Comparison of ENCODE assay signal across 16 cellular contexts in genomic region chr17:21249911-21250703, GRCh38. TPM values are rescaled to one million over a fixed set of nuclear protein-coding genes. Genes with fewer than 3 reads are reported as not detected.
DNase-seq lines count a peak whose midpoint lies in the region; ATAC-seq, FAIRE-seq and TF ChIP-seq lines count a peak whose summit lies in the region.
"Had no signal": no experiment of that assay in that cellular context is flagged by ENCODE, and none has a peak within 500 bp of the region (broad histone marks: within the 10 kb centered on the region; RNA-seq: fewer than 3 reads in every experiment).

No MANE protein-coding gene starts in this region.

- H3K4me3 ChIP-seq in CD4-positive, CD25-positive, alpha-beta regulatory T cell (ENCODE audit: low read depth, low read length) = no peak overlapping the region
- H3K4me3 ChIP-seq in H7 (ENCODE audit: insufficient read depth, low read depth, low read length) (no peak overlapping the region), bronchial epithelial cell (ENCODE audit: low read depth, low read length) (no peak overlapping the region), Caco-2 (ENCODE audit: low read depth, low read length) (no peak overlapping the region)
- H3K4me3 ChIP-seq: pancreas, stomach had no signal

- intact Hi-C loops in Caco-2 (cut with micrococcal nuclease; ENCODE audit: unreplicated experiment) = no loop called here

- DNase-seq in CD4-positive, CD25-positive, alpha-beta regulatory T cell = no peak
- DNase-seq in H7 (peak; percentile 63), bronchial epithelial cell (ENCODE audit: low read depth) (peak; percentile 26), neural crest cell (ENCODE audit: low read depth, low spot score) (no peak), Caco-2 (no peak)
- no peak for DNase-seq in activated CD4-positive, CD25-positive, alpha-beta regulatory T cell (lab: John Stamatoyannopoulos, UW)
- DNase-seq: activated naive CD4-positive, alpha-beta T cell treated with anti-CD3 and anti-CD28 coated beads, Interleukin-2, amount 50 U/mL, for 16 hours; caudate nucleus; mesendoderm; NCI-H1417; stomach had no signal

- H3K9me3 Mint-ChIP-seq in CD4-positive, CD25-positive, alpha-beta regulatory T cell = no peaks in the 10 kb centered on the region
- H3K9me3 Mint-ChIP-seq in neural crest cell = no peaks in the 10 kb centered on the region
- H3K9me3 Mint-ChIP-seq in Caco-2 (ENCODE audit: unreplicated experiment) = no peaks in the 10 kb centered on the region

- POLR2A ChIA-PET in Caco-2 (lab: Charles Lee) = interaction anchor here (1.2 kb wide), 1 partner anchor 207 kb away, joined by 4 read pairs; the partner anchor contains the start of gene USP22

- TF ChIP-seq CTCF in bronchial epithelial cell (IDR thresholded peaks at IDR 0.05; ENCODE audit: insufficient read depth, low read length, severe bottlenecking) (no peak), neural crest cell (conservative IDR thresholded peaks at IDR 0.05) (no peak), Caco-2 (IDR thresholded peaks at IDR 0.05; ENCODE audit: insufficient read depth in 1 of 2, low read depth in 1 of 2, low read length in 1 of 2, severe bottlenecking in 1 of 2, unreplicated experiment in 1 of 2) (no peak)

- BruUV-seq in Caco-2 (replicated peaks; lab: Mats Ljungman, UMichigan) = no TSS peak

- H3K9me3 ChIP-seq in CD4-positive, CD25-positive, alpha-beta regulatory T cell (ENCODE audit: control insufficient read depth in 2 of 2, low read length in 2 of 2) = no peaks in the 10 kb centered on the region
- H3K9me3 ChIP-seq in Caco-2 = no peaks in the 10 kb centered on the region
- H3K9me3 ChIP-seq: pancreas, stomach had no signal

- peaks cover 9% of the 10 kb centered on the region for H3K27me3 Mint-ChIP-seq in CD4-positive, CD25-positive, alpha-beta regulatory T cell
- peaks cover 5% of the 10 kb centered on the region for H3K27me3 Mint-ChIP-seq in neural crest cell (ENCODE audit: low read depth)
- H3K27me3 Mint-ChIP-seq in Caco-2 (ENCODE audit: insufficient read depth, unreplicated experiment) = no peaks in the 10 kb centered on the region

- ATAC-seq in CD4-positive, CD25-positive, alpha-beta regulatory T cell (ENCODE audit: low read depth in 2 of 2) = no peak
- ATAC-seq in SK-N-SH treated with all-trans-retinoic acid at 6 μM for 48 hours = no peak
- no peak for ATAC-seq in activated CD4-positive, CD25-positive, alpha-beta regulatory T cell treated with anti-CD3 and anti-CD28 coated beads, Interleukin-2, amount 50 U/mL, for 24 hours
- ATAC-seq: HCT116, pancreas had no signal

- CTCF ChIA-PET in Caco-2 (lab: Charles Lee) = no interaction called here

- H3K27me3 ChIP-seq in CD4-positive, CD25-positive, alpha-beta regulatory T cell (ENCODE audit: control insufficient read depth, insufficient read depth, low read length) = no peaks in the 10 kb centered on the region
- H3K27me3 ChIP-seq in H7 (ENCODE audit: control insufficient read depth, insufficient read depth, low read length) (peaks cover 1% of the 10 kb centered on the region; the same call in 1 of the 2 replicates), bronchial epithelial cell (ENCODE audit: control insufficient read depth, insufficient read depth, low read length) (no peaks in the 10 kb centered on the region), Caco-2 (replicated peaks; ENCODE audit: control insufficient read depth, insufficient read depth, low read length) (no peaks in the 10 kb centered on the region)
- H3K27me3 ChIP-seq: pancreas, stomach had no signal

- peaks cover 4% of the 10 kb centered on the region for H3K36me3 Mint-ChIP-seq in CD4-positive, CD25-positive, alpha-beta regulatory T cell
- no peaks in the 10 kb centered on the region for H3K36me3 Mint-ChIP-seq in neural crest cell (ENCODE audit: low read depth)
- H3K36me3 Mint-ChIP-seq in Caco-2 (ENCODE audit: insufficient read depth, unreplicated experiment) = no peaks in the 10 kb centered on the region

- H3K4me3 Mint-ChIP-seq in CD4-positive, CD25-positive, alpha-beta regulatory T cell = peak overlapping the region in 3 of 4 donors; percentile 11 to 86 (median 53)
- H3K4me3 Mint-ChIP-seq in neural crest cell = peak overlapping the region; percentile 51
- no peak overlapping the region for H3K4me3 Mint-ChIP-seq in Caco-2 (ENCODE audit: unreplicated experiment)

- H3K4me1 Mint-ChIP-seq in CD4-positive, CD25-positive, alpha-beta regulatory T cell = peaks cover 14 to 73% (median 45%) of the 10 kb centered on the region in 4 donors
- peaks cover 13% of the 10 kb centered on the region for H3K4me1 Mint-ChIP-seq in neural crest cell
- peaks cover 7% of the 10 kb centered on the region for H3K4me1 Mint-ChIP-seq in Caco-2 (ENCODE audit: low read depth, unreplicated experiment)

- H3K27ac ChIP-seq in CD4-positive, CD25-positive, alpha-beta regulatory T cell (ENCODE audit: insufficient read depth, low read length, poor library complexity, severe bottlenecking) = no peak overlapping the region
- H3K27ac ChIP-seq: pancreas, stomach had no signal

- H3K36me3 ChIP-seq in CD4-positive, CD25-positive, alpha-beta regulatory T cell (ENCODE audit: control insufficient read depth, insufficient read depth, low read length) = no peaks in the 10 kb centered on the region
- H3K36me3 ChIP-seq in H7 (replicated peaks; ENCODE audit: control insufficient read depth, insufficient read depth, low read length) (no peaks in the 10 kb centered on the region; the same call in 1 of the 2 replicates), bronchial epithelial cell (ENCODE audit: control insufficient read depth, insufficient read depth, low read length) (no peaks in the 10 kb centered on the region), Caco-2 (ENCODE audit: control insufficient read depth, insufficient read depth, low read length) (no peaks in the 10 kb centered on the region)
- H3K36me3 ChIP-seq: pancreas had no signal

- peaks cover 35% of the 10 kb centered on the region for H3K4me1 ChIP-seq in CD4-positive, CD25-positive, alpha-beta regulatory T cell (ENCODE audit: control insufficient read depth, insufficient read depth, low read length, poor library complexity, severe bottlenecking)
- H3K4me1 ChIP-seq in Caco-2 = peaks cover 8% of the 10 kb centered on the region; the same call in 1 of the 2 replicates

- FAIRE-seq in bronchial epithelial cell (lab: Jason Lieb, UNC) = peak; percentile 84
- FAIRE-seq: endothelial cell of umbilical vein, pancreas had no signal

- peak overlapping the region; percentile 5 to 74 (median 47) for H3K27ac Mint-ChIP-seq in CD4-positive, CD25-positive, alpha-beta regulatory T cell
- H3K27ac Mint-ChIP-seq in neural crest cell (ENCODE audit: unreplicated experiment) = no peak overlapping the region
- H3K27ac Mint-ChIP-seq in Caco-2 (ENCODE audit: unreplicated experiment) = no peak overlapping the region

TF ChIP-seq in SK-N-SH treated with all-trans-retinoic acid at 6 μM for 48 hours, 23 proteins besides CTCF, POLR2A, EP300 and RAD21 (continues in another document):
- TF ChIP-seq TSHZ2 (CRISPR knock-in tag; IDR thresholded peaks at IDR 0.05) = no peak

RNA-seq across cellular contexts. Expression of gene NATD1, which starts 3.1 kb away (rescaled TPM):
- total RNA-seq in CD4-positive, CD25-positive, alpha-beta regulatory T cell = 12.7 TPM
- polyA plus RNA-seq in CD4-positive, CD25-positive, alpha-beta regulatory T cell = 1 to 10 TPM; 2.8 to 4.6 (median 2.8) TPM
- total RNA-seq in H7 (2014; rRNA removed; shearing (Covaris generic)) = 12.3 and 12.9 TPM in 2 replicates
- total RNA-seq in bronchial epithelial cell (0.53 and 0.77 TPM in 2 replicates), neural crest cell (6.3 and 6.7 TPM in 2 replicates), Caco-2 (2022) (14.4 and 18.4 TPM in 2 replicates)

RNA-seq across cellular contexts. Expression of gene MAP2K3, which starts 34.4 kb away (rescaled TPM):
- 70.6 TPM for total RNA-seq in CD4-positive, CD25-positive, alpha-beta regulatory T cell
- 10 to 100 TPM; 63.4 to 71.9 (median 68.3) TPM for polyA plus RNA-seq in CD4-positive, CD25-positive, alpha-beta regulatory T cell
- 26.1 and 27.5 TPM in 2 replicates for total RNA-seq in H7 (2014; rRNA removed; shearing (Covaris generic))
- 5.3 and 7.7 TPM in 2 replicates for total RNA-seq in bronchial epithelial cell
- 19.4 and 20.3 TPM in 2 replicates for total RNA-seq in neural crest cell
- 49.5 and 50.9 TPM in 2 replicates for total RNA-seq in Caco-2 (2022)

RNA-seq across cellular contexts. Expression of gene TMEM11, which starts 36.1 kb away (rescaled TPM):
- 16.1 TPM for total RNA-seq in CD4-positive, CD25-positive, alpha-beta regulatory T cell
- polyA plus RNA-seq in CD4-positive, CD25-positive, alpha-beta regulatory T cell = 10 to 100 TPM; 30.8 to 50.3 (median 45.6) TPM
- 24.2 and 26.1 TPM in 2 replicates for total RNA-seq in H7 (2014; rRNA removed; shearing (Covaris generic))
- total RNA-seq in bronchial epithelial cell = 15.8 and 23.8 TPM in 2 replicates
- 31.3 and 31.6 TPM in 2 replicates for total RNA-seq in neural crest cell
- total RNA-seq in Caco-2 (2022) = 39.1 and 40.7 TPM in 2 replicates

Comparison
In these comparisons a context has a peak if more than half of its experiments do, and no peak if none do; other contexts are left out.
1. DNase-seq: peak in H7 (single experiment) and bronchial epithelial cell (single experiment); none in CD4-positive, CD25-positive, alpha-beta regulatory T cell (0 of 3), neural crest cell (single experiment), Caco-2 (0 of 2) and activated CD4-positive, CD25-positive, alpha-beta regulatory T cell (0 of 4).
2. H3K27ac Mint-ChIP-seq: peak in CD4-positive, CD25-positive, alpha-beta regulatory T cell (3 of 3); none in neural crest cell (single experiment) and Caco-2 (single experiment).